In the genomic region with DNA sequence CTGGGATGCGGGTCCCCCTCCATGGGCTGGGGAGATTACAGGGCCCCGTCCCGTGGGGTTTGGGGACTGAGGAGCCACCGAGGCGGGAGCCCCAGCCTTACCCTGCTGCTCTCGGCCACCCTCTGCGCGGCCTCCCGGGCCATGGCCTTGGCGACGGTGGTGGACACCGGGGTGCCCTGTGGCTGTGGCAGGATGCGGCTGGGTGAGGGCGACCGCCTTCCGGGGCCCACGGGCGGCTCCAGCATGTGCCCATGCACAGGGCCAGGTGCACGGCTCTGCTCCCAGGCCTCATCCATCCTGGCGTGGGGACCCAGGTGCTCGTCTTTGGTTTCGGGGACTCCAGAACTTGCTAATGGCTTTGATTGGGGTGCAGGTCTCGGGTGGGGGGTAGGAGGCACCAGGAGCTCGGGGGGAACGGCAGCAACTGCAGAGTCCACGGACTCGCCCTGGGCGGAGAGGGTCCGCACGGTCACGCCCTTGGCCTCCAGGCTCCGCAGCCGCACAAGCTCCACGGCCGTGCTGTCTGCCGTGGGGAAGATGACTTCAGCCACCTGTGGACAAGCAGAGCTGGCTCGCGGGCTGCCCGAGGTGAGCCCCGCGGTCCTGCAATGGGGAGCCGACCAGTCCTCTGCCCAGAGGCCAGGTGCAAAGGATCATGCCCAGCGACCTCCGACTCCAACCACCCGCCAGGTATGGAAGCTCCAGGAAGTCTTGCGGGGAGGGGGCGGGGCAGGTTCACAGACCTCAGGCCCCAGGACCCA, we compare ENCODE assay signal across 25 cellular contexts.
"Had no signal": no experiment of that assay in that cellular context is flagged by ENCODE, and none has a peak within 500 bp of the region (broad histone marks: within the 10 kb centered on the region; RNA-seq: fewer than 3 reads in every experiment).

No MANE protein-coding gene starts in this region.

- H3K27me3 Mint-ChIP-seq: activated CD4-positive, alpha-beta memory T cell treated with anti-CD3 and anti-CD28 coated beads, Interleukin-2, amount 10 ng/mL, durations not matched to agents 7 days and 5 days; activated CD4-positive, alpha-beta T cell treated with anti-CD3 and anti-CD28 coated beads, Interleukin-2, amount 10 ng/mL, durations not matched to agents 7 days and 5 days; activated naive CD8-positive, alpha-beta T cell treated with anti-CD3 and anti-CD28 coated beads, Interleukin-2, amount 10 ng/mL, durations not matched to agents 7 days and 5 days; dendritic cell treated with granulocyte-macrophage colony-stimulating factor and Interleukin-4, amounts not matched to agents 40 ng/mL and 50 ng/mL, for 4 days; stimulated activated naive CD8-positive, alpha-beta T cell treated with anti-CD3 and anti-CD28 coated beads, Interleukin-15, Interleukin-2, amounts not matched to agents 100 ng/mL and 50 ng/mL, for 24 hours had no signal

- H3K4me1 Mint-ChIP-seq: activated CD4-positive, alpha-beta memory T cell treated with anti-CD3 and anti-CD28 coated beads, Interleukin-2, amount 10 ng/mL, durations not matched to agents 7 days and 5 days; activated CD4-positive, alpha-beta T cell treated with anti-CD3 and anti-CD28 coated beads, Interleukin-2, amount 10 ng/mL, durations not matched to agents 7 days and 5 days; activated naive CD8-positive, alpha-beta T cell treated with anti-CD3 and anti-CD28 coated beads, Interleukin-2, amount 10 ng/mL, durations not matched to agents 7 days and 5 days; naive thymus-derived CD4-positive, alpha-beta T cell; WTC11 had no signal

- H3K36me3 Mint-ChIP-seq: activated naive CD8-positive, alpha-beta T cell treated with anti-CD3 and anti-CD28 coated beads, Interleukin-2, amount 10 ng/mL, durations not matched to agents 7 days and 5 days; naive thymus-derived CD4-positive, alpha-beta T cell had no signal

- H3K4me1 ChIP-seq: esophagus muscularis mucosa, foreskin keratinocyte, heart right ventricle, left ventricle myocardium inferior, tibial artery had no signal

- DNase-seq: activated CD4-positive, alpha-beta memory T cell treated with anti-CD3 and anti-CD28 coated beads, Interleukin-2, amount 10 ng/mL, durations not matched to agents 7 days and 5 days; activated CD4-positive, alpha-beta T cell treated with anti-CD3 and anti-CD28 coated beads for 1 hour; activated CD4-positive, alpha-beta T cell treated with anti-CD3 and anti-CD28 coated beads, Interleukin-2, amount 10 ng/mL, durations not matched to agents 7 days and 5 days; activated naive CD4-positive, alpha-beta T cell treated with anti-CD3 and anti-CD28 coated beads for 36 hours; activated naive CD8-positive, alpha-beta T cell treated with anti-CD3 and anti-CD28 coated beads, Interleukin-2, amount 10 ng/mL, durations not matched to agents 7 days and 5 days; activated T-cell treated with anti-CD3 and anti-CD28 coated beads, Interleukin-2, amount 50 U/mL, for 48 hours; brain microvascular endothelial cell; caudate nucleus; effector CD4-positive, alpha-beta T cell; foreskin keratinocyte; heart right ventricle; left ventricle myocardium inferior; midbrain; naive thymus-derived CD4-positive, alpha-beta T cell; nucleus accumbens; stimulated activated CD4-positive, alpha-beta T cell treated with anti-CD3 and anti-CD28 coated beads, Interleukin-12 subunit alpha, Interleukin-12 subunit beta, amount 100 ng/mL, for 4 hours; stimulated activated CD4-positive, alpha-beta T cell treated with anti-CD3 and anti-CD28 coated beads, Interleukin-4, amount 100 ng/mL, for 1 hour; T-helper 2 cell had no signal

- H3K27ac Mint-ChIP-seq: activated CD4-positive, alpha-beta memory T cell treated with anti-CD3 and anti-CD28 coated beads, Interleukin-2, amount 10 ng/mL, durations not matched to agents 7 days and 5 days; activated CD4-positive, alpha-beta T cell treated with anti-CD3 and anti-CD28 coated beads, Interleukin-2, amount 10 ng/mL, durations not matched to agents 7 days and 5 days; activated naive CD4-positive, alpha-beta T cell treated with anti-CD3 and anti-CD28 coated beads for 36 hours; activated naive CD8-positive, alpha-beta T cell treated with anti-CD3 and anti-CD28 coated beads, Interleukin-2, amount 10 ng/mL, durations not matched to agents 7 days and 5 days; activated T-helper 2 cell treated with anti-CD3 and anti-CD28 coated beads, Interferon-gamma antibody, Interleukin-2, Interleukin-4, amounts not matched to agents 10 μg/mL and 5 μg/mL and 100 μg/mL, durations not matched to agents 14 hours and 24 hours and 36 hours; dendritic cell treated with granulocyte-macrophage colony-stimulating factor and Interleukin-4, amounts not matched to agents 40 ng/mL and 50 ng/mL, for 4 days; naive thymus-derived CD4-positive, alpha-beta T cell; stimulated activated naive CD8-positive, alpha-beta T cell treated with anti-CD3 and anti-CD28 coated beads, Interleukin-15, Interleukin-2, amounts not matched to agents 100 ng/mL and 50 ng/mL, for 24 hours; WTC11 had no signal

- H3K27ac ChIP-seq: brain microvascular endothelial cell, esophagus muscularis mucosa, foreskin keratinocyte, heart right ventricle, left ventricle myocardium inferior, parathyroid adenoma, tibial artery had no signal

- H3K36me3 ChIP-seq: brain microvascular endothelial cell, esophagus muscularis mucosa, heart right ventricle, left ventricle myocardium inferior, tibial artery had no signal

- H3K27me3 ChIP-seq: brain microvascular endothelial cell, esophagus muscularis mucosa, foreskin keratinocyte, heart right ventricle, tibial artery had no signal

- H3K4me3 Mint-ChIP-seq: activated CD4-positive, alpha-beta memory T cell treated with anti-CD3 and anti-CD28 coated beads, Interleukin-2, amount 10 ng/mL, durations not matched to agents 7 days and 5 days; activated CD4-positive, alpha-beta T cell treated with anti-CD3 and anti-CD28 coated beads, Interleukin-2, amount 10 ng/mL, durations not matched to agents 7 days and 5 days; activated naive CD4-positive, alpha-beta T cell treated with anti-CD3 and anti-CD28 coated beads for 36 hours; activated naive CD8-positive, alpha-beta T cell treated with anti-CD3 and anti-CD28 coated beads, Interleukin-2, amount 10 ng/mL, durations not matched to agents 7 days and 5 days; dendritic cell treated with granulocyte-macrophage colony-stimulating factor and Interleukin-4, amounts not matched to agents 40 ng/mL and 50 ng/mL, for 4 days; naive thymus-derived CD4-positive, alpha-beta T cell; stimulated activated naive CD8-positive, alpha-beta T cell treated with anti-CD3 and anti-CD28 coated beads, Interleukin-15, Interleukin-2, amounts not matched to agents 100 ng/mL and 50 ng/mL, for 24 hours; WTC11 had no signal

- H3K4me3 ChIP-seq: esophagus muscularis mucosa, heart right ventricle, left ventricle myocardium inferior, tibial artery had no signal
